ENCODE assay signal across 8 cellular contexts in the genomic region with DNA sequence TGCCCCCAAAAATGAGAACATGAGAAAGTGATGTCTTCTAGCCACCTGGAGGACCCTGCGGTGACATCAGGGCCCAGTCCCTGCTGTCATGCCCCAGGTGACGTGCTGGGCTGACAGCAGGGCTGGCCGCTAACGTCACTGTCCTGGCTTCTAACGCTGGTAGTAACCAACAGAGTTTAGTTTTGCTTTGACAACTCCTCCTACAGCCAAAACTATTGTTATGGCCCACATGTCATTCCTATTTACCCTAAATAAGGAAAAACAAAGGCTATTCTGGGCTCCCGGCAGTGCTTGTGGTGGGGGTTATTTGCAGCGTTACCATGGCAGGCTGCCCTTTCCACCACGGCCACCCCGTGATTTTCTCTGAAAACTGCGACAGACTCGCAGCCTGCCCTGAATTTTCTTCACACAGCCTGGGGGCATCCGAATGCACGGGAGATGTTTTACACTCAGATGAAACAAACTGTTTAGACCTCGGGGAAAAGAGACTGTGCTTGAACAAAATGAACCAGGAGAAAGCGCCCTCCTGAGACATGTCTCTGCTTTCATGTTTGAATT.
A peak's percentile ranks its signal among the peaks of the same experiment; 100 is the strongest.
DNase-seq lines count a peak whose midpoint lies in the region; ATAC-seq, FAIRE-seq and TF ChIP-seq lines count a peak whose summit lies in the region.

No MANE protein-coding gene starts in this region.

- peak overlapping the region; percentile 46 to 80 for H3K27ac Mint-ChIP-seq in natural killer cell

- H3K9me1 ChIP-seq in endothelial cell of umbilical vein (replicated peaks; ENCODE audit: control insufficient read depth, extremely low read depth, insufficient read depth, low read length) = no peaks in the 10 kb centered on the region

- H3K27ac ChIP-seq in RWPE2 (ENCODE audit: poor library complexity, severe bottlenecking) = no peak overlapping the region
- no peak overlapping the region for H3K27ac ChIP-seq in endothelial cell of umbilical vein (ENCODE audit: insufficient read depth, low read depth, low read length)

- H3K36me3 ChIP-seq in RWPE2 (ENCODE audit: low read depth) (no peaks in the 10 kb centered on the region), endothelial cell of umbilical vein (ENCODE audit: control insufficient read depth in 2 of 2, extremely low read depth in 1 of 2, insufficient read depth in 2 of 2, low read length in 2 of 2) (no peaks in the 10 kb centered on the region)

- intact Hi-C loops in endothelial cell of umbilical vein (cut with micrococcal nuclease) (loop anchor here (1.0 to 5.0 kb wide), 3 partner anchors 174 to 234 kb away; no protein-coding TSS in a partner anchor), natural killer cell (cut with micrococcal nuclease) (loop anchor here (10.0 kb wide), 1 partner anchor 696 kb away; no protein-coding TSS in a partner anchor)

- peak overlapping the region; percentile 11 for H2AFZ ChIP-seq in endothelial cell of umbilical vein (ENCODE audit: low read depth, low read length)

- peak overlapping the region; percentile 72 for H3K4me3 Mint-ChIP-seq in natural killer cell

- DNase-seq in COR-L47 (lab: John Stamatoyannopoulos, UW) = peak; percentile 73
- DNase-seq in RWPE2 (ENCODE audit: low spot score) = no peak
- DNase-seq in endothelial cell of umbilical vein (ENCODE audit: low read depth, low spot score) = peak; percentile 56
- no peak for DNase-seq in natural killer cell
- no peak for DNase-seq in stimulated activated CD4-positive, alpha-beta T cell treated with anti-CD3 and anti-CD28 coated beads, Interleukin-2, amount 100 ng/mL, for 48 hours

- no peaks in the 10 kb centered on the region for H3K4me1 ChIP-seq in RWPE2 (ENCODE audit: insufficient read depth, poor library complexity, severe bottlenecking)
- H3K4me1 ChIP-seq in endothelial cell of umbilical vein (ENCODE audit: control insufficient read depth, extremely low read depth, insufficient read depth, low read length) = peaks cover 13% of the 10 kb centered on the region

- peaks cover 67 to 68% of the 10 kb centered on the region in 2 donors for H3K4me1 Mint-ChIP-seq in natural killer cell

- H3K9me3 Mint-ChIP-seq in natural killer cell = no peaks in the 10 kb centered on the region

- no peaks in the 10 kb centered on the region for H3K79me2 ChIP-seq in endothelial cell of umbilical vein (ENCODE audit: control insufficient read depth, insufficient read depth, low read length)

- no peaks in the 10 kb centered on the region for H4K20me1 ChIP-seq in endothelial cell of umbilical vein (replicated peaks; ENCODE audit: control insufficient read depth, extremely low read depth, insufficient read depth, low read length)

- H3K4me3 ChIP-seq in RWPE2 (ENCODE audit: severe bottlenecking) (no peak overlapping the region), endothelial cell of umbilical vein (replicated peaks in 1 of 3; ENCODE audit: insufficient read depth in 1 of 3, low read depth in 1 of 3, low read length in 3 of 3) (peak overlapping the region in 2 of 3 experiments; percentile 4 to 27)

- peaks cover 25 to 46% of the 10 kb centered on the region in 2 donors for H3K27me3 Mint-ChIP-seq in natural killer cell (ENCODE audit: low read depth in 2 of 2)

- H3K27me3 ChIP-seq in RWPE2 (ENCODE audit: insufficient read depth, poor library complexity, severe bottlenecking) = peaks cover 24% of the 10 kb centered on the region
- H3K27me3 ChIP-seq in endothelial cell of umbilical vein (ENCODE audit: control insufficient read depth in 2 of 2, insufficient read depth in 2 of 2, low read length in 2 of 2) = peaks cover 16 to 18% of the 10 kb centered on the region in 2 experiments

- BruUV-seq in endothelial cell of umbilical vein (replicated peaks; lab: Mats Ljungman, UMichigan) = no TSS peak

- peak overlapping the region; percentile 61 for H3K4me2 ChIP-seq in endothelial cell of umbilical vein (ENCODE audit: insufficient read depth, low read length)

- TF ChIP-seq CTCF in RWPE2 (IDR thresholded peaks at IDR 0.05; ENCODE audit: poor library complexity, severe bottlenecking) = no peak
- TF ChIP-seq CTCF in endothelial cell of umbilical vein (IDR thresholded peaks at IDR 0.05; ENCODE audit: extremely low read depth in 1 of 2, insufficient read depth in 1 of 2, low read depth in 1 of 2, low read length in 2 of 2) = no peak
- TF ChIP-seq CTCF in natural killer cell (IDR thresholded peaks at IDR 0.05) = no peak

- POLR2A ChIA-PET in endothelial cell of umbilical vein (lab: Charles Lee) = no interaction called here

- H3K9ac ChIP-seq in endothelial cell of umbilical vein (replicated peaks; ENCODE audit: extremely low read depth, insufficient read depth, low read length) = peak overlapping the region; percentile 61

- H3K9me3 ChIP-seq in RWPE2 (ENCODE audit: severe bottlenecking) (no peaks in the 10 kb centered on the region), endothelial cell of umbilical vein (replicated peaks; ENCODE audit: control insufficient read depth, insufficient read depth, low read length) (no peaks in the 10 kb centered on the region)

- TF ChIP-seq POLR2A in endothelial cell of umbilical vein (IDR thresholded peaks at IDR 0.05; ENCODE audit: low read depth, low read length) = no peak

- FAIRE-seq in endothelial cell of umbilical vein (lab: Jason Lieb, UNC) = no peak

- ATAC-seq in GM21825 (IDR thresholded peaks at IDR 0.05; ENCODE audit: unreplicated experiment) (peak; percentile 22), RWPE2 (ENCODE audit: low read depth) (0 out of 3 replicates have a peak, but pooled peaks have one; percentile 19), natural killer cell (peak; percentile 23 to 34 (median 24)), HG03469 (IDR thresholded peaks at IDR 0.05; ENCODE audit: unreplicated experiment) (no peak), HG03196 (IDR thresholded peaks at IDR 0.05; ENCODE audit: unreplicated experiment) (no peak)

- CTCF ChIA-PET in endothelial cell of umbilical vein (lab: Charles Lee) = interaction anchor here (2.6 kb wide), 1 partner anchor 53 kb away, joined by 6 read pairs; no protein-coding TSS in a partner anchor

- dilution Hi-C loops in endothelial cell of umbilical vein (cut with MboI; ENCODE audit: extremely low pct_ligation_motif_present, low sequenced_read_pairs) = no loop called here

- no peaks in the 10 kb centered on the region for H3K36me3 Mint-ChIP-seq in natural killer cell

TF ChIP-seq in endothelial cell of umbilical vein, 7 proteins besides CTCF, POLR2A, EP300 and RAD21:
- TF ChIP-seq JUN (IDR thresholded peaks at IDR 0.05; ENCODE audit: borderline replicate concordance, insufficient read depth, insufficient read length, low read depth) (peak; percentile 28), EZH2 (IDR thresholded peaks at IDR 0.05; ENCODE audit: borderline replicate concordance, low read depth, low read length, severe bottlenecking) (no peak)
TF ChIP-seq in endothelial cell of umbilical vein: peak in this region for 1.

Comparison
In these comparisons a context has a peak if more than half of its experiments do, and no peak if none do; other contexts are left out.
1. DNase-seq: peak in COR-L47 (single experiment) and endothelial cell of umbilical vein (single experiment); none in RWPE2 (single experiment), natural killer cell (single experiment) and stimulated activated CD4-positive, alpha-beta T cell treated with anti-CD3 and anti-CD28 coated beads, Interleukin-2, amount 100 ng/mL, for 48 hours (0 of 2).
2. ATAC-seq: peak in GM21825 (single experiment), RWPE2 (single experiment) and natural killer cell (3 of 3); none in HG03469 (single experiment) and HG03196 (single experiment).